In genomic region chr16:68369168-68369567, GRCh38 we compare ENCODE assay signal across 18 cellular contexts. TPM values are rescaled to one million over a fixed set of nuclear protein-coding genes. Genes with fewer than 3 reads are reported as not detected.
DNase-seq lines count a peak whose midpoint lies in the region; ATAC-seq and TF ChIP-seq lines count a peak whose summit lies in the region.
"Had no signal": no experiment of that assay in that cellular context is flagged by ENCODE, and none has a peak within 500 bp of the region (broad histone marks: within the 10 kb centered on the region; RNA-seq: fewer than 3 reads in every experiment).

No MANE protein-coding gene starts in this region.

- intact Hi-C loops in lower lobe of right lung (cut with DNase I) (no loop called here), stomach (cut with DNase I; ENCODE audit: low total_unique reads) (no loop called here)

- H3K4me1 ChIP-seq in lower lobe of right lung (peaks cover 20% of the 10 kb centered on the region), stomach (peaks cover 0 to 19% (median 11%) of the 10 kb centered on the region in 4 donors)
- H3K4me1 ChIP-seq: gastroesophageal sphincter, SJSA1 had no signal

- POLR2A ChIA-PET in T-cell (lab: Charles Lee): interaction anchor here in 1 of 2 donors (0.5 kb wide), 1 partner anchor 12 kb away, joined by 3 read pairs; no protein-coding TSS in a partner anchor

- DNase-seq in T-helper 1 cell (no peak), GM10266 (ENCODE audit: extremely low spot score) (peak; percentile 42), T-cell (no peak), lower lobe of right lung (peak; percentile 21), SKM-1 (lab: John Stamatoyannopoulos, UW; ENCODE audit: unreplicated experiment) (no peak), stomach (no peak)
- DNase-seq: 8988T; activated effector memory CD4-positive, alpha-beta T cell treated with anti-CD3 and anti-CD28 coated beads, Interleukin-2, amount 50 U/mL, for 16 hours; body of pancreas; GOT3; NCI-H2029; NCI-H510A had no signal

- H3K27ac Mint-ChIP-seq in T-helper 1 cell treated with Interleukin-12 subunit alpha and Interleukin-12 subunit beta and Interleukin-4 antibody, amounts not matched to agents 30 μg/mL and 1 μg/mL, for 36 hours: peak overlapping the region; percentile 53
- no peak overlapping the region for H3K27ac Mint-ChIP-seq in T-cell
- H3K27ac Mint-ChIP-seq: stimulated activated naive B cell treated with anti-CD40 and anti-IgM and Interleukin-4, amounts not matched to agents 10 μg/mL and 1 μg/mL and 100 μg/mL, for 72 hours had no signal

- H3K36me3 Mint-ChIP-seq in T-helper 1 cell treated with Interleukin-12 subunit alpha and Interleukin-12 subunit beta and Interleukin-4 antibody, amounts not matched to agents 30 μg/mL and 1 μg/mL, for 36 hours (ENCODE audit: low read depth): peaks cover 4% of the 10 kb centered on the region
- H3K36me3 Mint-ChIP-seq in T-cell: no peaks in the 10 kb centered on the region

- H3K27ac ChIP-seq in lower lobe of right lung: no peak overlapping the region
- H3K27ac ChIP-seq in stomach: no peak overlapping the region
- H3K27ac ChIP-seq: body of pancreas, gastroesophageal sphincter, SJSA1, upper lobe of left lung had no signal

- peak overlapping the region; percentile 67 for H3K4me3 Mint-ChIP-seq in T-helper 1 cell treated with Interleukin-12 subunit alpha and Interleukin-12 subunit beta and Interleukin-4 antibody, amounts not matched to agents 30 μg/mL and 1 μg/mL, for 36 hours
- H3K4me3 Mint-ChIP-seq in T-cell: peak overlapping the region in 2 of 3 donors; percentile 13 to 75

- TF ChIP-seq EP300 in stomach (IDR thresholded peaks at IDR 0.05): no peak

- CTCF ChIA-PET in T-cell (lab: Charles Lee): interaction anchor here (0.6 to 0.7 kb wide), 5 partner anchors 61 to 679 kb away, joined by 3 to 9 read pairs (median 3); no protein-coding TSS in a partner anchor

- peaks cover 35% of the 10 kb centered on the region for H3K4me1 Mint-ChIP-seq in T-helper 1 cell treated with Interleukin-12 subunit alpha and Interleukin-12 subunit beta and Interleukin-4 antibody, amounts not matched to agents 30 μg/mL and 1 μg/mL, for 36 hours (ENCODE audit: low read depth)
- H3K4me1 Mint-ChIP-seq in T-cell: peaks cover 47 to 60% (median 48%) of the 10 kb centered on the region in 3 donors

- no peak for TF ChIP-seq POLR2A in stomach (IDR thresholded peaks at IDR 0.05)

- no peaks in the 10 kb centered on the region for H3K9me3 Mint-ChIP-seq in T-helper 1 cell treated with Interleukin-12 subunit alpha and Interleukin-12 subunit beta and Interleukin-4 antibody, amounts not matched to agents 30 μg/mL and 1 μg/mL, for 36 hours
- no peaks in the 10 kb centered on the region for H3K9me3 Mint-ChIP-seq in T-cell
- H3K9me3 Mint-ChIP-seq: stimulated activated naive B cell treated with anti-CD40 and anti-IgM and Interleukin-4, amounts not matched to agents 10 μg/mL and 1 μg/mL and 100 μg/mL, for 72 hours had no signal

- ATAC-seq in T-cell (replicated peaks in 1 of 4) (no peak), lower lobe of right lung (no peak), HG02610 (IDR thresholded peaks at IDR 0.05; ENCODE audit: unreplicated experiment) (no peak)
- ATAC-seq: body of pancreas, gastroesophageal sphincter had no signal

- no peak for TF ChIP-seq CTCF in GM10266 (IDR thresholded peaks at IDR 0.05; ENCODE audit: control insufficient read depth, insufficient read depth, low read depth, missing control alignments)
- no peak for TF ChIP-seq CTCF in lower lobe of right lung (IDR thresholded peaks at IDR 0.05)
- TF ChIP-seq CTCF in stomach (IDR thresholded peaks at IDR 0.05): no peak

- H3K4me3 ChIP-seq in lower lobe of right lung (no peak overlapping the region), stomach (no peak overlapping the region)
- H3K4me3 ChIP-seq: body of pancreas, gastroesophageal sphincter, SJSA1, upper lobe of left lung had no signal

- H3K9me3 ChIP-seq in lower lobe of right lung: no peaks in the 10 kb centered on the region
- H3K9me3 ChIP-seq in stomach: no peaks in the 10 kb centered on the region
- H3K9me3 ChIP-seq: body of pancreas, gastroesophageal sphincter, SJSA1, upper lobe of left lung had no signal

- H3K36me3 ChIP-seq in lower lobe of right lung (no peaks in the 10 kb centered on the region), stomach (peaks cover 0 to 29% (median 12%) of the 10 kb centered on the region in 4 donors)
- H3K36me3 ChIP-seq: gastroesophageal sphincter, SJSA1, upper lobe of left lung had no signal

- no peaks in the 10 kb centered on the region for H3K27me3 ChIP-seq in lower lobe of right lung (ENCODE audit: low read depth)
- H3K27me3 ChIP-seq in stomach: peaks cover 0 to 39% (median 3%) of the 10 kb centered on the region in 3 donors
- H3K27me3 ChIP-seq: body of pancreas, SJSA1, upper lobe of left lung had no signal

- H3K27me3 Mint-ChIP-seq in T-helper 1 cell treated with Interleukin-12 subunit alpha and Interleukin-12 subunit beta and Interleukin-4 antibody, amounts not matched to agents 30 μg/mL and 1 μg/mL, for 36 hours (ENCODE audit: low read depth): peaks cover 45% of the 10 kb centered on the region
- H3K27me3 Mint-ChIP-seq in T-cell: peaks cover 2 to 4% of the 10 kb centered on the region in 2 donors

- WGBS in stomach, 5 donors: 72 to 87% (median 83%) methylated on average over 3 to 4 of the region's 4 CpGs

RNA-seq across cellular contexts. Expression of gene PRMT7, which starts 58.3 kb away (rescaled TPM):
- total RNA-seq in T-cell (10 to 100 TPM; 80.1 to 92.4 (median 87.2) TPM), lower lobe of right lung (36.1 TPM), stomach (10 to 100 TPM; 24.9 to 88.8 (median 48.3) TPM)
- polyA plus RNA-seq in stomach: 10 to 100 TPM; 22.4 to 30.2 (median 28.6) TPM

RNA-seq across cellular contexts. Expression of gene SLC7A6OS, which starts 58.4 kb away (rescaled TPM):
- total RNA-seq in T-cell: 10 to 100 TPM; 42.5 to 50.3 (median 43.9) TPM
- 16.8 TPM for total RNA-seq in lower lobe of right lung
- 10 to 100 TPM; 12.3 to 41.4 (median 16.7) TPM for total RNA-seq in stomach
- 1 to 10 TPM; 4.7 to 5.7 (median 5.7) TPM for polyA plus RNA-seq in stomach

Comparison
In these comparisons a context has a peak if more than half of its experiments do, and no peak if none do; other contexts are left out.
1. DNase-seq: peak in GM10266 (single experiment) and lower lobe of right lung (single experiment); none in T-helper 1 cell (0 of 5), T-cell (0 of 34), SKM-1 (single experiment) and stomach (single experiment).